In genomic region chr12:116206828-116207227, GRCh38 we compare ENCODE assay signal across 27 cellular contexts.
"Had no signal": no experiment of that assay in that cellular context is flagged by ENCODE, and none has a peak within 500 bp of the region (broad histone marks: within the 10 kb centered on the region; RNA-seq: fewer than 3 reads in every experiment).

No MANE protein-coding gene starts in this region.

- FAIRE-seq: frontal cortex had no signal

- H3K27ac ChIP-seq: ascending aorta, breast epithelium, cardiac muscle cell, colonic mucosa had no signal

- ATAC-seq: esophagus mucosa, SK-N-SH treated with all-trans-retinoic acid at 6 μM for 48 hours, T-helper 17 cell had no signal

- H3K4me3 Mint-ChIP-seq: activated CD4-positive, alpha-beta memory T cell treated with anti-CD3 and anti-CD28 coated beads for 36 hours; activated naive CD8-positive, alpha-beta T cell; brain; T-helper 17 cell; T-helper 2 cell treated with Interferon-gamma antibody and Interleukin-4, amounts not matched to agents 5 μg/mL and 100 μg/mL, for 36 hours had no signal

- H3K27ac Mint-ChIP-seq: activated CD4-positive, alpha-beta memory T cell treated with anti-CD3 and anti-CD28 coated beads for 36 hours; activated naive CD8-positive, alpha-beta T cell; brain; T-helper 17 cell; T-helper 2 cell treated with Interferon-gamma antibody and Interleukin-4, amounts not matched to agents 5 μg/mL and 100 μg/mL, for 36 hours had no signal

- H3K36me3 ChIP-seq: ascending aorta, breast epithelium, cardiac muscle cell, colonic mucosa had no signal

- H3K27me3 ChIP-seq: ascending aorta, breast epithelium, cardiac muscle cell, colonic mucosa had no signal

- H3K36me3 Mint-ChIP-seq: brain had no signal

- H3K27me3 Mint-ChIP-seq: activated CD4-positive, alpha-beta memory T cell treated with anti-CD3 and anti-CD28 coated beads for 36 hours; activated naive CD8-positive, alpha-beta T cell; brain; T-helper 17 cell had no signal

- H3K4me1 ChIP-seq: colonic mucosa had no signal

- H3K9me3 Mint-ChIP-seq: activated CD4-positive, alpha-beta memory T cell treated with anti-CD3 and anti-CD28 coated beads for 36 hours; brain; T-helper 2 cell treated with Interferon-gamma antibody and Interleukin-4, amounts not matched to agents 5 μg/mL and 100 μg/mL, for 36 hours had no signal

- H3K9me3 ChIP-seq: ascending aorta, breast epithelium, colonic mucosa had no signal

- DNase-seq: activated CD4-positive, alpha-beta memory T cell treated with anti-CD3 and anti-CD28 coated beads for 36 hours; activated CD4-positive, alpha-beta T cell treated with anti-CD3 and anti-CD28 coated beads for 1 hour; activated CD4-positive, alpha-beta T cell treated with anti-CD3 and anti-CD28 coated beads for 48 hours; activated CD8-positive, alpha-beta memory T cell treated with anti-CD3 and anti-CD28 coated beads for 24 hours; activated effector memory CD4-positive, alpha-beta T cell treated with Interleukin-2 at 50 U/mL for 16 hours; activated gamma-delta T cell treated with Interleukin-2 at 50 U/mL for 16 hours; activated naive CD4-positive, alpha-beta T cell treated with anti-CD3 and anti-CD28 coated beads, Interleukin-2, amount 50 U/mL, for 16 hours; activated naive CD4-positive, alpha-beta T cell treated with Interleukin-2 at 50 U/mL for 16 hours; activated T-cell treated with anti-CD3 and anti-CD28 coated beads, Interleukin-2, amount 50 U/mL, for 48 hours; central memory CD4-positive, alpha-beta T cell; cerebellar nuclear complex; colonic mucosa; effector CD8-positive, alpha-beta T cell; foreskin fibroblast; head of caudate nucleus; T-helper 1 cell; T-helper 17 cell; T1000 had no signal

- H3K4me3 ChIP-seq: ascending aorta, breast epithelium, cardiac muscle cell, colonic mucosa had no signal
